8 cellular contexts compared by ENCODE assay signal in genomic region chr4:1285790-1286553, GRCh38. TPM values are rescaled to one million over a fixed set of nuclear protein-coding genes. Genes with fewer than 3 reads are reported as not detected.
DNase-seq lines count a peak whose midpoint lies in the region; ATAC-seq and TF ChIP-seq lines count a peak whose summit lies in the region.

No MANE protein-coding gene starts in this region.

- H3K4me3 ChIP-seq in upper lobe of left lung (no peak overlapping the region), HAP-1 (no peak overlapping the region), dorsolateral prefrontal cortex (no peak overlapping the region)

- H3K27me3 ChIP-seq in upper lobe of left lung (no peaks in the 10 kb centered on the region), HAP-1 (ENCODE audit: low read depth) (no peaks in the 10 kb centered on the region), dorsolateral prefrontal cortex (no peaks in the 10 kb centered on the region)

- DNase-seq in activated gamma-delta T cell treated with Interleukin-2 at 50 U/mL for 16 hours (peak; percentile 26), activated gamma-delta T cell (lab: John Stamatoyannopoulos, UW) (no peak), RPMI7951 (ENCODE audit: low read depth) (peak; percentile 30), upper lobe of left lung (peak; percentile 21 to 47), HAP-1 (ENCODE audit: low spot score in 2 of 2) (no peak), dorsolateral prefrontal cortex (no peak), NCI-H226 (no peak)
- DNase-seq in effector CD8-positive, alpha-beta T cell (lab: John Stamatoyannopoulos, UW) = peak; percentile 7

- 83 to 95% methylated on average over 14 to 21 of the region's 21 CpGs for WGBS in upper lobe of left lung, 2 donors

- H3K36me3 ChIP-seq in upper lobe of left lung (no peaks in the 10 kb centered on the region), HAP-1 (replicated peaks) (no peaks in the 10 kb centered on the region)

- H3K4me1 ChIP-seq in upper lobe of left lung (peaks cover 11 to 17% (median 12%) of the 10 kb centered on the region in 4 donors), HAP-1 (peaks cover 3% of the 10 kb centered on the region; the same call in 1 of the 2 replicates)

- intact Hi-C loops in dorsolateral prefrontal cortex (cut with DNase I) = no loop called here

- TF ChIP-seq CTCF in upper lobe of left lung (IDR thresholded peaks at IDR 0.05) = peak in 1 of 6 experiments; percentile 7
- peak in 2 of 56 donors; percentile 6 to 7 for TF ChIP-seq CTCF in dorsolateral prefrontal cortex (IDR thresholded peaks at IDR 0.05 in 54 of 56, conservative IDR thresholded peaks at IDR 0.05 in 2 of 56; ENCODE audit: low read depth in 1 of 56, partially characterized antibody in 56 of 56)

- no peak for ATAC-seq in upper lobe of left lung (ENCODE audit: low FRiP score in 2 of 2)

- no peak for TF ChIP-seq EP300 in upper lobe of left lung (IDR thresholded peaks at IDR 0.05)

- no peak for TF ChIP-seq POLR2A in upper lobe of left lung (IDR thresholded peaks at IDR 0.05)

- in situ Hi-C loops in HAP-1 (cut with MboI; ENCODE audit: low sequenced_read_pairs) = no loop called here

- no peaks in the 10 kb centered on the region for H3K9me3 ChIP-seq in upper lobe of left lung
- peaks cover 2% of the 10 kb centered on the region; the same call in 1 of the 2 replicates for H3K9me3 ChIP-seq in HAP-1

- H3K27ac ChIP-seq in upper lobe of left lung = no peak overlapping the region
- H3K27ac ChIP-seq in dorsolateral prefrontal cortex = no peak overlapping the region

RNA-seq across cellular contexts. Expression of gene MAEA, which starts 3.7 kb away (rescaled TPM):
- total RNA-seq in RPMI7951 (2014; rRNA removed; shearing (Covaris generic)) = 33.7 and 34.5 TPM in 2 replicates
- total RNA-seq in upper lobe of left lung (100 to 1,000 TPM in 1 of 6 donors, 10 to 100 TPM in 5; 58.5 to 289 (median 73.0) TPM), dorsolateral prefrontal cortex (10 to 100 TPM; 49.4 to 93.0 (median 72.8) TPM)

RNA-seq across cellular contexts. Expression of gene CTBP1, which starts 37.0 kb away (rescaled TPM):
- 61.3 and 97.9 TPM in 2 replicates for total RNA-seq in RPMI7951 (2014; rRNA removed; shearing (Covaris generic))
- total RNA-seq in upper lobe of left lung = 100 to 1,000 TPM; 142 to 483 (median 213) TPM
- total RNA-seq in dorsolateral prefrontal cortex = 100 to 1,000 TPM; 159 to 281 (median 217) TPM

Comparison
In these comparisons a context has a peak if more than half of its experiments do, and no peak if none do; other contexts are left out.
1. DNase-seq: peak in activated gamma-delta T cell treated with Interleukin-2 at 50 U/mL for 16 hours (single experiment), RPMI7951 (single experiment), effector CD8-positive, alpha-beta T cell (single experiment) and upper lobe of left lung (2 of 2); none in activated gamma-delta T cell (single experiment), HAP-1 (0 of 2), dorsolateral prefrontal cortex (0 of 10) and NCI-H226 (single experiment).